Comparison of ENCODE assay signal across 8 cellular contexts in genomic region chr3:183285828-183286457, GRCh38. TPM values are rescaled to one million over a fixed set of nuclear protein-coding genes. Genes with fewer than 3 reads are reported as not detected.
DNase-seq lines count a peak whose midpoint lies in the region; ATAC-seq, FAIRE-seq and TF ChIP-seq lines count a peak whose summit lies in the region.

No MANE protein-coding gene starts in this region.

- H3K27me3 ChIP-seq in HepG2 (ENCODE audit: control insufficient read depth in 1 of 2, insufficient read depth in 2 of 2, low read length in 2 of 2), result peaks cover 1 to 39% of the 10 kb centered on the region in 2 experiments; a peak in 3 of 5 replicates

- peak; percentile 66 for DNase-seq in GM18507 (ENCODE audit: extremely low spot score, insufficient read length, low read depth)
- DNase-seq in NCI-H2081 (lab: John Stamatoyannopoulos, UW), result peak; percentile 82 to 94
- DNase-seq in activated CD4-positive, CD25-positive, alpha-beta regulatory T cell treated with anti-CD3 and anti-CD28 coated beads, Interleukin-2, amount 50 U/mL, for 72 hours, result peak; percentile 80
- peak; percentile 92 for DNase-seq in central memory CD4-positive, alpha-beta T cell
- DNase-seq in HepG2 (ENCODE audit: low spot score), result peak; percentile 15
- peak; percentile 88 to 94 (median 91) for DNase-seq in stimulated activated CD4-positive, alpha-beta T cell treated with anti-CD3 and anti-CD28 coated beads, TNF-alpha, amount 100 ng/mL, for 24 hours (ENCODE audit: low read depth in 3 of 3)
- no peak for DNase-seq in NCI-H345 (lab: John Stamatoyannopoulos, UW)

- no peaks in the 10 kb centered on the region for H3K36me3 ChIP-seq in HepG2 (replicated peaks in 1 of 2; ENCODE audit: control insufficient read depth in 1 of 2, insufficient read depth in 2 of 2, low read length in 2 of 2)

- no peaks in the 10 kb centered on the region for H3K79me2 ChIP-seq in HepG2 (ENCODE audit: insufficient read depth, low read length)

- peaks cover 1% of the 10 kb centered on the region for H3K4me1 ChIP-seq in HepG2 (ENCODE audit: insufficient read depth, low read length)

- H3K27ac ChIP-seq in HepG2 (ENCODE audit: extremely low read length, insufficient read depth, low read length), result no peak overlapping the region

- WGBS in HepG2 (ENCODE audit: low lambda C conversion rate), result 1% methylated on average over 10 of the region's 10 CpGs

- H3K9me3 ChIP-seq in HepG2 (ENCODE audit: low read length), result no peaks in the 10 kb centered on the region

- intact Hi-C loops in HepG2 (cut with micrococcal nuclease; ENCODE audit: unreplicated experiment), result no loop called here

- CTCF ChIA-PET in HepG2 (lab: Yijun Ruan, JAX; ENCODE audit: low intra/inter-chr PET ratio, low total read pairs), result no interaction called here

- H2AFZ ChIP-seq in HepG2 (ENCODE audit: low read length), result no peak overlapping the region

- no peak overlapping the region for H3K9ac ChIP-seq in HepG2 (ENCODE audit: insufficient read depth, low read depth, low read length)

- no TSS peak for BruUV-seq in HepG2 (replicated peaks; lab: Mats Ljungman, UMichigan)

- TF ChIP-seq EP300 in HepG2 (IDR thresholded peaks at IDR 0.05; ENCODE audit: low read depth in 2 of 2, low read length in 2 of 2), result no peak
- no peak for TF ChIP-seq EP300 in HepG2 (CRISPR knock-in tag; IDR thresholded peaks at IDR 0.05; ENCODE audit: borderline replicate concordance)

- no peak for TF ChIP-seq RAD21 in HepG2 (CRISPR knock-in tag; IDR thresholded peaks at IDR 0.05)

- H3K4me2 ChIP-seq in HepG2 (ENCODE audit: low read depth, low read length), result no peak overlapping the region

- FAIRE-seq in GM18507 (lab: Jason Lieb, UNC), result peak; percentile 93
- FAIRE-seq in HepG2 (lab: Jason Lieb, UNC), result no peak

- in situ Hi-C loops in HepG2 (cut with HindIII; ENCODE audit: extremely low pct_ligation_motif_present, low pct_unique_long_range_greater_than_20kb), result no loop called here

- no peak overlapping the region for H3K4me3 ChIP-seq in HepG2 (replicated peaks in 1 of 3; ENCODE audit: insufficient read depth in 1 of 3, low read depth in 2 of 3, low read length in 3 of 3)

- no peak for TF ChIP-seq CTCF in HepG2 (CRISPR knock-in tag; IDR thresholded peaks at IDR 0.05)

- peak; percentile 93 for ATAC-seq in HG02840 (IDR thresholded peaks at IDR 0.05; ENCODE audit: low FRiP score, unreplicated experiment)
- ATAC-seq in HepG2, result no peak

- no peak for TF ChIP-seq POLR2A in HepG2 (IDR thresholded peaks at IDR 0.05; ENCODE audit: insufficient read depth in 1 of 2, low read depth in 2 of 2, low read length in 2 of 2)

- no peaks in the 10 kb centered on the region for H4K20me1 ChIP-seq in HepG2 (ENCODE audit: insufficient read depth, low read length)

- POLR2A ChIA-PET in HepG2 (lab: Yijun Ruan, JAX), result no interaction called here

TF ChIP-seq in HepG2, 621 proteins besides CTCF, POLR2A, EP300 and RAD21 (continues in another document):
- no peak for TF ChIP-seq ZNF30 (CRISPR knock-in tag; IDR thresholded peaks at IDR 0.05)
- TF ChIP-seq, protein P1, sequence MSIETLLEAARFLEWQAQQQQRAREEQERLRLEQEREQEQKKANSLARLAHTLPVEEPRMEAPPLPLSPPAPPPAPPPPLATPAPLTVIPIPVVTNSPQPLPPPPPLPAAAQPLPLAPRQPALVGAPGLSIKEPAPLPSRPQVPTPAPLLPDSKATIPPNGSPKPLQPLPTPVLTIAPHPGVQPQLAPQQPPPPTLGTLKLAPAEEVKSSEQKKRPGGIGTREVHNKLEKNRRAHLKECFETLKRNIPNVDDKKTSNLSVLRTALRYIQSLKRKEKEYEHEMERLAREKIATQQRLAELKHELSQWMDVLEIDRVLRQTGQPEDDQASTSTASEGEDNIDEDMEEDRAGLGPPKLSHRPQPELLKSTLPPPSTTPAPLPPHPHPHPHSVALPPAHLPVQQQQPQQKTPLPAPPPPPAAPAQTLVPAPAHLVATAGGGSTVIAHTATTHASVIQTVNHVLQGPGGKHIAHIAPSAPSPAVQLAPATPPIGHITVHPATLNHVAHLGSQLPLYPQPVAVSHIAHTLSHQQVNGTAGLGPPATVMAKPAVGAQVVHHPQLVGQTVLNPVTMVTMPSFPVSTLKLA (IDR thresholded peaks at IDR 0.05), result no peak
- TF ChIP-seq GABPA (IDR thresholded peaks at IDR 0.05; ENCODE audit: low read depth, low read length), result no peak
- TF ChIP-seq GABPA (CRISPR knock-in tag; IDR thresholded peaks at IDR 0.05; ENCODE audit: low read depth), result peak; percentile 49
- TF ChIP-seq SRY (CRISPR knock-in tag; IDR thresholded peaks at IDR 0.05), result no peak
- TF ChIP-seq BHLHE40 (IDR thresholded peaks at IDR 0.05; ENCODE audit: low read length), result no peak
- peak; percentile 90 for TF ChIP-seq CREB1 (IDR thresholded peaks at IDR 0.05)
- TF ChIP-seq CREB1 (CRISPR knock-in tag; IDR thresholded peaks at IDR 0.05), result peak; percentile 48
- no peak for TF ChIP-seq ZNF598 (CRISPR knock-in tag; IDR thresholded peaks at IDR 0.05; ENCODE audit: borderline replicate concordance)
- no peak for TF ChIP-seq ZNF576 (CRISPR knock-in tag; IDR thresholded peaks at IDR 0.05)
- peak; percentile 79 for TF ChIP-seq ATF7 (IDR thresholded peaks at IDR 0.05)
- no peak for TF ChIP-seq ATF7 (CRISPR knock-in tag; IDR thresholded peaks at IDR 0.05)
- TF ChIP-seq CBFB (CRISPR knock-in tag; IDR thresholded peaks at IDR 0.05), result no peak
- TF ChIP-seq ZNF430 (CRISPR knock-in tag; IDR thresholded peaks at IDR 0.05), result no peak
- no peak for TF ChIP-seq ZXDC (CRISPR knock-in tag; IDR thresholded peaks at IDR 0.05)
- no peak for TF ChIP-seq ZNF160 (CRISPR knock-in tag; IDR thresholded peaks at IDR 0.05)
- no peak for TF ChIP-seq HOXA5 (CRISPR knock-in tag; IDR thresholded peaks at IDR 0.05)
- TF ChIP-seq ZBTB21 (CRISPR knock-in tag; IDR thresholded peaks at IDR 0.05), result peak; percentile 77; the same call in 1 of the 2 replicates
- TF ChIP-seq MED8 (CRISPR knock-in tag; IDR thresholded peaks at IDR 0.05; ENCODE audit: insufficient replicate concordance), result no peak
- TF ChIP-seq FOSL2 (CRISPR knock-in tag; IDR thresholded peaks at IDR 0.05), result peak; percentile 43; the same call in 1 of the 2 replicates

RNA-seq across cellular contexts. Expression of gene B3GNT5, which starts 32.9 kb away (rescaled TPM):
- not detected in 2 replicates for total RNA-seq in HepG2 (2016; rRNA removed; fragmentation: Illumina TruSeq; extraction: Trizol)
- total RNA-seq in HepG2 (2016; cell fraction: cytosol; rRNA removed; fragmentation: Illumina TruSeq; extraction: Trizol; ENCODE audit: low read depth), result not detected in 2 replicates
- total RNA-seq in HepG2 (2016; cell fraction: insoluble cytoplasmic fraction; rRNA removed; fragmentation: Illumina TruSeq; extraction: Trizol), result 0.02 TPM in 1 of 2 replicates, not detected in the other
- not detected in 2 replicates for total RNA-seq in HepG2 (2016; cell fraction: membrane; rRNA removed; fragmentation: Illumina TruSeq; extraction: Trizol)
- total RNA-seq in HepG2 (2016; cell fraction: nucleus; rRNA removed; fragmentation: Illumina TruSeq; extraction: Trizol), result not detected in 2 replicates
- not detected in 2 replicates for polyA plus RNA-seq in HepG2 (2011; rRNA removed)
- 0.01 TPM in 1 of 2 replicates, not detected in the other for polyA plus RNA-seq in HepG2 (2011; cell fraction: cytosol; rRNA removed)
- not detected in 2 replicates for polyA plus RNA-seq in HepG2 (2011; cell fraction: nucleus; rRNA removed)
- polyA plus RNA-seq in HepG2 (2012), result not detected in 2 replicates
- polyA plus RNA-seq in HepG2 (2016; cell fraction: cytosol; fragmentation: Illumina TruSeq; extraction: Trizol; ENCODE audit: low read depth), result not detected in 2 replicates
- not detected in 2 replicates for polyA plus RNA-seq in HepG2 (2016; cell fraction: insoluble cytoplasmic fraction; fragmentation: Illumina TruSeq; extraction: Trizol; ENCODE audit: low read depth)
- polyA plus RNA-seq in HepG2 (2016; cell fraction: membrane; fragmentation: Illumina TruSeq; extraction: Trizol; ENCODE audit: low read depth), result not detected in 2 replicates
- not detected in 2 replicates for polyA plus RNA-seq in HepG2 (2016; cell fraction: nucleus; fragmentation: Illumina TruSeq; extraction: Trizol; ENCODE audit: insufficient read depth, low read depth)
- polyA minus RNA-seq in HepG2 (2011; rRNA and poly(A)+ RNA removed; ENCODE audit: low replicate concordance), result 7.5 TPM in 1 of 2 replicates, not detected in the other
- not detected in 2 replicates for polyA minus RNA-seq in HepG2 (2011; cell fraction: cytosol; rRNA and poly(A)+ RNA removed)
- 0.13 TPM in 1 of 2 replicates, not detected in the other for polyA minus RNA-seq in HepG2 (2011; cell fraction: nucleus; rRNA and poly(A)+ RNA removed)
